17 cellular contexts compared by ENCODE assay signal in genomic region chr11:108906826-108907225, GRCh38.
DNase-seq lines count a peak whose midpoint lies in the region; ATAC-seq, FAIRE-seq and TF ChIP-seq lines count a peak whose summit lies in the region.
"Had no signal": no experiment of that assay in that cellular context is flagged by ENCODE, and none has a peak within 500 bp of the region (broad histone marks: within the 10 kb centered on the region; RNA-seq: fewer than 3 reads in every experiment).

No MANE protein-coding gene starts in this region.

- TF ChIP-seq POLR2A in endothelial cell of umbilical vein (IDR thresholded peaks at IDR 0.05; ENCODE audit: low read depth, low read length): no peak

- no peaks in the 10 kb centered on the region for H3K27me3 Mint-ChIP-seq in activated CD8-positive, alpha-beta T cell treated with anti-CD3 and anti-CD28 coated beads for 36 hours

- H3K79me2 ChIP-seq in PC-9 (ENCODE audit: low read depth) (0 out of 2 replicates have a peak, but pooled peaks cover 7% of the 10 kb centered on the region), endothelial cell of umbilical vein (ENCODE audit: control insufficient read depth, insufficient read depth, low read length) (no peaks in the 10 kb centered on the region)

- BruUV-seq in PC-9 (replicated peaks; lab: Mats Ljungman, UMichigan) (no TSS peak), endothelial cell of umbilical vein (replicated peaks; lab: Mats Ljungman, UMichigan) (no TSS peak)

- ATAC-seq in GM21723 (IDR thresholded peaks at IDR 0.05; ENCODE audit: unreplicated experiment) (no peak), GM19351 (IDR thresholded peaks at IDR 0.05; ENCODE audit: unreplicated experiment) (no peak)
- ATAC-seq in activated CD8-positive, alpha-beta T cell treated with anti-CD3 and anti-CD28 coated beads for 36 hours: no peak
- ATAC-seq: natural killer cell had no signal

- FAIRE-seq in endothelial cell of umbilical vein (lab: Jason Lieb, UNC): no peak

- peaks cover 29% of the 10 kb centered on the region for H3F3A ChIP-seq in PC-9 (ENCODE audit: insufficient read depth, low read depth)

- peaks cover 2% of the 10 kb centered on the region; the same call in 1 of the 2 replicates for H3K9me2 ChIP-seq in PC-9 (ENCODE audit: insufficient read depth)

- H3K27ac ChIP-seq in PC-9: peak overlapping the region; percentile 83
- peak overlapping the region; percentile 71 for H3K27ac ChIP-seq in endothelial cell of umbilical vein (ENCODE audit: insufficient read depth, low read depth, low read length)
- H3K27ac ChIP-seq: dorsolateral prefrontal cortex, esophagus muscularis mucosa had no signal

- no peaks in the 10 kb centered on the region for H4K20me1 ChIP-seq in PC-9 (ENCODE audit: insufficient read depth)
- H4K20me1 ChIP-seq in endothelial cell of umbilical vein (replicated peaks; ENCODE audit: control insufficient read depth, extremely low read depth, insufficient read depth, low read length): no peaks in the 10 kb centered on the region

- H2AFZ ChIP-seq in PC-9: no peak overlapping the region
- H2AFZ ChIP-seq in endothelial cell of umbilical vein (ENCODE audit: low read depth, low read length): no peak overlapping the region

- intact Hi-C loops in PC-9 (cut with micrococcal nuclease; ENCODE audit: unreplicated experiment) (no loop called here), endothelial cell of umbilical vein (cut with micrococcal nuclease) (loop anchor here (1.0 kb wide), 4 partner anchors 11 to 126 kb away; no protein-coding TSS in a partner anchor)
- intact Hi-C loops in activated CD8-positive, alpha-beta T cell treated with anti-CD3 and anti-CD28 coated beads for 36 hours (cut with micrococcal nuclease): no loop called here

- no peaks in the 10 kb centered on the region for H3K9me1 ChIP-seq in endothelial cell of umbilical vein (replicated peaks; ENCODE audit: control insufficient read depth, extremely low read depth, insufficient read depth, low read length)

- H3K9ac ChIP-seq in endothelial cell of umbilical vein (replicated peaks; ENCODE audit: extremely low read depth, insufficient read depth, low read length): peak overlapping the region; percentile 40

- H3K4me2 ChIP-seq in PC-9 (peak overlapping the region; percentile 60), endothelial cell of umbilical vein (ENCODE audit: insufficient read depth, low read length) (peak overlapping the region; percentile 84)

- peaks cover 7% of the 10 kb centered on the region; the same call in 1 of the 2 replicates for H3K9me3 ChIP-seq in PC-9 (ENCODE audit: insufficient read depth, low read depth)
- H3K9me3 ChIP-seq in endothelial cell of umbilical vein (replicated peaks; ENCODE audit: control insufficient read depth, insufficient read depth, low read length): no peaks in the 10 kb centered on the region
- H3K9me3 ChIP-seq: esophagus muscularis mucosa had no signal

- peaks cover 12% of the 10 kb centered on the region for H3K36me3 Mint-ChIP-seq in activated CD8-positive, alpha-beta T cell treated with anti-CD3 and anti-CD28 coated beads for 36 hours (ENCODE audit: low read depth)
- H3K36me3 Mint-ChIP-seq: natural killer cell had no signal

- TF ChIP-seq CTCF in PC-9 (conservative IDR thresholded peaks at IDR 0.05) (no peak), endothelial cell of umbilical vein (IDR thresholded peaks at IDR 0.05; ENCODE audit: extremely low read depth in 1 of 2, insufficient read depth in 1 of 2, low read depth in 1 of 2, low read length in 2 of 2) (no peak)
- no peak for TF ChIP-seq CTCF in activated CD8-positive, alpha-beta T cell treated with anti-CD3 and anti-CD28 coated beads for 36 hours (IDR thresholded peaks at IDR 0.05)

- H3K4me3 ChIP-seq in PC-9 (peak overlapping the region; percentile 25; the same call in 1 of the 2 replicates), endothelial cell of umbilical vein (replicated peaks in 1 of 3; ENCODE audit: insufficient read depth in 1 of 3, low read depth in 1 of 3, low read length in 3 of 3) (peak overlapping the region in 1 of 3 experiments; percentile 14)
- H3K4me3 ChIP-seq: dorsolateral prefrontal cortex, esophagus muscularis mucosa had no signal

- dilution Hi-C loops in endothelial cell of umbilical vein (cut with MboI; ENCODE audit: extremely low pct_ligation_motif_present, low sequenced_read_pairs): no loop called here

- no peak overlapping the region for H3K27ac Mint-ChIP-seq in activated CD8-positive, alpha-beta T cell treated with anti-CD3 and anti-CD28 coated beads for 36 hours
- H3K27ac Mint-ChIP-seq: natural killer cell had no signal

- H3K4me3 Mint-ChIP-seq in activated CD8-positive, alpha-beta T cell treated with anti-CD3 and anti-CD28 coated beads for 36 hours: no peak overlapping the region
- H3K4me3 Mint-ChIP-seq: natural killer cell had no signal

- H3K27me3 ChIP-seq in PC-9 (ENCODE audit: insufficient read depth, low read depth): no peaks in the 10 kb centered on the region
- H3K27me3 ChIP-seq in endothelial cell of umbilical vein (ENCODE audit: control insufficient read depth in 2 of 2, insufficient read depth in 2 of 2, low read length in 2 of 2): no peaks in the 10 kb centered on the region
- H3K27me3 ChIP-seq: dorsolateral prefrontal cortex, esophagus muscularis mucosa had no signal

- H3K36me3 ChIP-seq in PC-9 (ENCODE audit: low read depth) (no peaks in the 10 kb centered on the region), endothelial cell of umbilical vein (ENCODE audit: control insufficient read depth in 2 of 2, extremely low read depth in 1 of 2, insufficient read depth in 2 of 2, low read length in 2 of 2) (no peaks in the 10 kb centered on the region)
- H3K36me3 ChIP-seq: esophagus muscularis mucosa had no signal

- CTCF ChIA-PET in PC-9 (lab: Charles Lee) (no interaction called here), endothelial cell of umbilical vein (lab: Charles Lee) (no interaction called here)
- CTCF ChIA-PET in activated CD8-positive, alpha-beta T cell treated with anti-CD3 and anti-CD28 coated beads for 36 hours (lab: Charles Lee): no interaction called here

- H3K4me1 ChIP-seq in PC-9 (replicated peaks; ENCODE audit: insufficient read depth) (peaks cover 43% of the 10 kb centered on the region), endothelial cell of umbilical vein (ENCODE audit: control insufficient read depth, extremely low read depth, insufficient read depth, low read length) (peaks cover 20% of the 10 kb centered on the region)

- POLR2A ChIA-PET in PC-9 (lab: Charles Lee; ENCODE audit: unreplicated experiment) (no interaction called here), endothelial cell of umbilical vein (lab: Charles Lee) (no interaction called here)
- POLR2A ChIA-PET in activated CD8-positive, alpha-beta T cell treated with anti-CD3 and anti-CD28 coated beads for 36 hours (lab: Charles Lee): no interaction called here

- H3K4me1 Mint-ChIP-seq in activated CD8-positive, alpha-beta T cell treated with anti-CD3 and anti-CD28 coated beads for 36 hours (ENCODE audit: low read depth): no peaks in the 10 kb centered on the region
- H3K4me1 Mint-ChIP-seq: natural killer cell had no signal

- no peaks in the 10 kb centered on the region for H3K9me3 Mint-ChIP-seq in activated CD8-positive, alpha-beta T cell treated with anti-CD3 and anti-CD28 coated beads for 36 hours
- H3K9me3 Mint-ChIP-seq: natural killer cell had no signal

- DNase-seq in GM03348 (ENCODE audit: low spot score): peak; percentile 13
- DNase-seq in PC-9: peak in 1 of 2 experiments; percentile 51
- peak; percentile 56 for DNase-seq in endothelial cell of umbilical vein (ENCODE audit: low read depth, low spot score)
- DNase-seq in renal cortical epithelial cell (ENCODE audit: low read depth): peak; percentile 43
- no peak for DNase-seq in retina
- no peak for DNase-seq in activated CD8-positive, alpha-beta T cell treated with anti-CD3 and anti-CD28 coated beads for 36 hours
- DNase-seq: activated effector memory CD4-positive, alpha-beta T cell treated with Interleukin-2 at 50 U/mL for 16 hours; DMS153; dorsolateral prefrontal cortex; GOT3; MM.1S; natural killer cell; NCI-H2029; NCI-H524 treated with DMSO at 0.1 percent for 48 hours had no signal

TF ChIP-seq in endothelial cell of umbilical vein, 7 proteins besides CTCF, POLR2A, EP300 and RAD21:
- no peak for TF ChIP-seq POLR2AphosphoS5 (IDR thresholded peaks at IDR 0.05; ENCODE audit: insufficient read depth, low read depth, low read length)
- TF ChIP-seq GATA2 (IDR thresholded peaks at IDR 0.05; ENCODE audit: insufficient read depth, insufficient read length, low read depth, low read length): no peak
- no peak for TF ChIP-seq JUN (IDR thresholded peaks at IDR 0.05; ENCODE audit: borderline replicate concordance, insufficient read depth, insufficient read length, low read depth)
- TF ChIP-seq MYC (IDR thresholded peaks at IDR 0.05; ENCODE audit: low read depth, low read length): no peak
- no peak for TF ChIP-seq MAX (IDR thresholded peaks at IDR 0.05; ENCODE audit: insufficient read depth, insufficient read length)
- no peak for TF ChIP-seq FOS (IDR thresholded peaks at IDR 0.05; ENCODE audit: borderline replicate concordance, insufficient read depth, low read length)
- TF ChIP-seq EZH2 (IDR thresholded peaks at IDR 0.05; ENCODE audit: borderline replicate concordance, low read depth, low read length, severe bottlenecking): no peak

Comparison
In these comparisons a context has a peak if more than half of its experiments do, and no peak if none do; other contexts are left out.
1. DNase-seq: peak in GM03348 (single experiment), endothelial cell of umbilical vein (single experiment) and renal cortical epithelial cell (single experiment); none in retina (single experiment) and activated CD8-positive, alpha-beta T cell treated with anti-CD3 and anti-CD28 coated beads for 36 hours (single experiment).